In genomic region chr9:94951591-94952115, GRCh38 we compare ENCODE assay signal across 2 cellular contexts.
TF ChIP-seq lines count a peak whose summit lies in the region.

No MANE protein-coding gene starts in this region.

TF ChIP-seq in IMR-90, 13 proteins besides CTCF, POLR2A, EP300 and RAD21:
- TF ChIP-seq ELK1 (IDR thresholded peaks at IDR 0.05; ENCODE audit: borderline replicate concordance, low read depth, low read length) (no peak), MAFK (IDR thresholded peaks at IDR 0.05; ENCODE audit: low read depth, low read length) (no peak), SMC3 (IDR thresholded peaks at IDR 0.05; ENCODE audit: low read depth, low read length) (no peak), CHD1 (IDR thresholded peaks at IDR 0.05; ENCODE audit: low read depth, low read length) (no peak), CEBPB (IDR thresholded peaks at IDR 0.05; ENCODE audit: low read depth, low read length) (no peak)

TF ChIP-seq in HepG2, 621 proteins besides CTCF, POLR2A, EP300 and RAD21:
- no peak for TF ChIP-seq PHF8 (CRISPR knock-in tag; IDR thresholded peaks at IDR 0.05)
- no peak for TF ChIP-seq ZNF773 (CRISPR knock-in tag; IDR thresholded peaks at IDR 0.05; ENCODE audit: borderline replicate concordance)
- TF ChIP-seq ZNF770 (CRISPR knock-in tag; IDR thresholded peaks at IDR 0.05): no peak
- TF ChIP-seq TRIM22 (IDR thresholded peaks at IDR 0.05): no peak
- no peak for TF ChIP-seq ZNF788 (CRISPR knock-in tag; IDR thresholded peaks at IDR 0.05; ENCODE audit: borderline replicate concordance)
- TF ChIP-seq ARNTL (CRISPR knock-in tag; IDR thresholded peaks at IDR 0.05): no peak
- no peak for TF ChIP-seq SP2 (CRISPR knock-in tag; IDR thresholded peaks at IDR 0.05)
- no peak for TF ChIP-seq CBX1 (IDR thresholded peaks at IDR 0.05; ENCODE audit: low read depth)
- no peak for TF ChIP-seq SP140L (CRISPR knock-in tag; IDR thresholded peaks at IDR 0.05; ENCODE audit: borderline replicate concordance)
- TF ChIP-seq ZNF557 (CRISPR knock-in tag; IDR thresholded peaks at IDR 0.05): no peak
- no peak for TF ChIP-seq ZNF747 (CRISPR knock-in tag; IDR thresholded peaks at IDR 0.05; ENCODE audit: borderline replicate concordance)
- TF ChIP-seq ZEB1 (IDR thresholded peaks at IDR 0.05; ENCODE audit: insufficient replicate concordance, low read depth): no peak
- TF ChIP-seq POLR2AphosphoS2 (IDR thresholded peaks at IDR 0.05; ENCODE audit: low read depth, low read length): no peak
- TF ChIP-seq ZNF550 (CRISPR knock-in tag; IDR thresholded peaks at IDR 0.05; ENCODE audit: borderline replicate concordance): no peak
- no peak for TF ChIP-seq CENPBD1 (CRISPR knock-in tag; IDR thresholded peaks at IDR 0.05; ENCODE audit: borderline replicate concordance, low read depth)
- no peak for TF ChIP-seq E2F5 (CRISPR knock-in tag; conservative IDR thresholded peaks at IDR 0.05)
